20 cellular contexts compared by ENCODE assay signal in genomic region chr10:74244807-74245206, GRCh38.
"Had no signal": no experiment of that assay in that cellular context is flagged by ENCODE, and none has a peak within 500 bp of the region (broad histone marks: within the 10 kb centered on the region; RNA-seq: fewer than 3 reads in every experiment).

No MANE protein-coding gene starts in this region.

- FAIRE-seq: urothelium cell line had no signal

- DNase-seq: occipital lobe; posterior cingulate gyrus; psoas muscle; right cardiac atrium; right lobe of liver; sigmoid colon; stimulated activated CD4-positive, alpha-beta T cell treated with anti-CD3 and anti-CD28 coated beads, Interleukin-2, amount 100 ng/mL, for 48 hours; stimulated activated naive B cell treated with anti-CD40 and anti-IgM and Interleukin-4, amounts not matched to agents 10 μg/mL and 1 μg/mL and 100 μg/mL, for 72 hours; stimulated activated naive CD4-positive, alpha-beta T cell treated with Interleukin-2 at 50 U/mL for 16 hours; stomach; upper lobe of left lung had no signal

- H3K27ac ChIP-seq: neural progenitor cell, ovary, parathyroid adenoma, psoas muscle, right lobe of liver, sigmoid colon, stomach, thoracic aorta, thyroid gland, tibial nerve, upper lobe of left lung, vagina had no signal

- ATAC-seq: psoas muscle; right cardiac atrium; right lobe of liver; stimulated activated effector memory CD8-positive, alpha-beta T cell treated with anti-CD3 and anti-CD28 coated beads, Interleukin-12 subunit alpha, Interleukin-12 subunit beta, amount 100 ng/mL, for 72 hours; stimulated activated naive B cell treated with anti-CD40 and anti-IgM and Interleukin-4, amounts not matched to agents 10 μg/mL and 1 μg/mL and 100 μg/mL, for 72 hours had no signal
